ENCODE assay signal across 40 cellular contexts in the genomic region with DNA sequence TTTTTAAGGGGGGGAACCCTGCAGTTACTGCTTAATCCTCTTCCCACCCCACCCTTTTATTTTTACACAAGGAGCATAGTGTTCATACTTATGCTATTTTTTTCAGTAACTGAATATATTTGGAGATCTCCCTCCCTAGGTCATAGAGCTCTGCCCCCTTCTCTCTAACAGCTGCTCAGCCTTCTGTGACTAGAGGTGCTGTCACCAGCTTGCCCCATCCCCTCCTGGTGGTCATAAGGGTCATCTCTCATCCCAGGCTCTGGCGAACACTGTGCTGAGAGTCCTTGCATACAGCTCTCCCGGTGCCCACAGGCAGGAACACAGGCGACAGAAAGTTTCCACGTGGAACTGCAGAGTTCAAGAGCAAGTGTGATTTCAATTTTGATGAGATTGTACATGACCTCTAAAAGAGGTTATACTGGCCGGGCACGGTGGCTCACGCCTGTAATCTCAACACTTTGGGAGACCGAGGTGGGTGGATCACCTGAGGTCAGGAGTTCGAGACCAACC. TPM values are rescaled to one million over a fixed set of nuclear protein-coding genes. Genes with fewer than 3 reads are reported as not detected.
"Had no signal": no experiment of that assay in that cellular context is flagged by ENCODE, and none has a peak within 500 bp of the region (broad histone marks: within the 10 kb centered on the region; RNA-seq: fewer than 3 reads in every experiment).

No MANE protein-coding gene starts in this region.

- H2AFZ ChIP-seq: PC-9 had no signal

- H3K9me3 Mint-ChIP-seq: activated B cell treated with CpG ODN at 0.5 μM for 24 hours; activated CD4-positive, alpha-beta memory T cell treated with anti-CD3 and anti-CD28 coated beads for 36 hours; activated naive CD4-positive, alpha-beta T cell treated with anti-CD3 and anti-CD28 coated beads, Interleukin-2, amount 10 ng/mL, durations not matched to agents 7 days and 5 days; activated naive CD8-positive, alpha-beta T cell treated with anti-CD3 and anti-CD28 coated beads, Interleukin-2, amount 50 U/mL, for 24 hours; activated T-cell treated with anti-CD3 and anti-CD28 coated beads, Interleukin-2, amount 50 U/mL, for 4 hours; activated T-helper 1 cell treated with anti-CD3 and anti-CD28 coated beads, Interleukin-12 subunit alpha, Interleukin-12 subunit beta, Interleukin-2, Interleukin-4 antibody, amounts not matched to agents 30 ng/mL and 10 ng/mL and 1 ng/mL, durations not matched to agents 14 hours and 24 hours and 36 hours; brain had no signal

- H3K4me3 ChIP-seq: PC-9 had no signal

- H3K9ac ChIP-seq: KMS-11 had no signal

- ATAC-seq: activated naive CD8-positive, alpha-beta T cell treated with anti-CD3 and anti-CD28 coated beads, Interleukin-2, amount 50 U/mL, for 24 hours; activated T-cell treated with anti-CD3 and anti-CD28 coated beads, Interleukin-2, amount 50 U/mL, for 4 hours; Right ventricle myocardium inferior had no signal

- H3K36me3 Mint-ChIP-seq: activated CD4-positive, alpha-beta memory T cell treated with anti-CD3 and anti-CD28 coated beads for 36 hours; activated naive CD4-positive, alpha-beta T cell treated with anti-CD3 and anti-CD28 coated beads, Interleukin-2, amount 10 ng/mL, durations not matched to agents 7 days and 5 days; brain had no signal

- H3K4me2 ChIP-seq: KMS-11, PC-9 had no signal

- H3K4me3 Mint-ChIP-seq: activated B cell treated with CpG ODN at 0.5 μM for 24 hours; activated CD4-positive, alpha-beta memory T cell treated with anti-CD3 and anti-CD28 coated beads for 36 hours; activated naive CD4-positive, alpha-beta T cell treated with anti-CD3 and anti-CD28 coated beads, Interleukin-2, amount 10 ng/mL, durations not matched to agents 7 days and 5 days; activated naive CD8-positive, alpha-beta T cell; activated naive CD8-positive, alpha-beta T cell treated with anti-CD3 and anti-CD28 coated beads, Interleukin-2, amount 50 U/mL, for 24 hours; activated T-cell treated with anti-CD3 and anti-CD28 coated beads, Interleukin-2, amount 50 U/mL, for 4 hours; activated T-helper 1 cell treated with anti-CD3 and anti-CD28 coated beads, Interleukin-12 subunit alpha, Interleukin-12 subunit beta, Interleukin-2, Interleukin-4 antibody, amounts not matched to agents 30 ng/mL and 10 ng/mL and 1 ng/mL, durations not matched to agents 14 hours and 24 hours and 36 hours; brain had no signal

- H3K27me3 Mint-ChIP-seq: activated CD4-positive, alpha-beta memory T cell treated with anti-CD3 and anti-CD28 coated beads for 36 hours; activated naive CD8-positive, alpha-beta T cell; brain had no signal

- H3K4me1 Mint-ChIP-seq: activated B cell treated with CpG ODN at 0.5 μM for 24 hours had no signal

- H3K27ac Mint-ChIP-seq: activated B cell treated with CpG ODN at 0.5 μM for 24 hours; activated CD4-positive, alpha-beta memory T cell treated with anti-CD3 and anti-CD28 coated beads for 36 hours; activated naive CD4-positive, alpha-beta T cell treated with anti-CD3 and anti-CD28 coated beads, Interleukin-2, amount 10 ng/mL, durations not matched to agents 7 days and 5 days; activated naive CD8-positive, alpha-beta T cell; activated naive CD8-positive, alpha-beta T cell treated with anti-CD3 and anti-CD28 coated beads, Interleukin-2, amount 50 U/mL, for 24 hours; activated T-helper 1 cell treated with anti-CD3 and anti-CD28 coated beads, Interleukin-12 subunit alpha, Interleukin-12 subunit beta, Interleukin-2, Interleukin-4 antibody, amounts not matched to agents 30 ng/mL and 10 ng/mL and 1 ng/mL, durations not matched to agents 14 hours and 24 hours and 36 hours had no signal

- H3K27ac ChIP-seq: KMS-11, PC-9, RWPE1 had no signal

- DNase-seq: activated B cell treated with CpG ODN at 0.5 μM for 24 hours; activated CD4-positive, alpha-beta memory T cell treated with anti-CD3 and anti-CD28 coated beads for 36 hours; activated CD4-positive, alpha-beta T cell treated with anti-CD3 and anti-CD28 coated beads for 4 hours; activated CD4-positive, alpha-beta T cell treated with anti-CD3 and anti-CD28 coated beads, Interleukin-2, amount 50 U/mL, for 1 hour; activated CD4-positive, CD25-positive, alpha-beta regulatory T cell treated with anti-CD3 and anti-CD28 coated beads, Interleukin-2, amount 50 U/mL, for 72 hours; activated CD8-positive, alpha-beta memory T cell treated with anti-CD3 and anti-CD28 coated beads, Interleukin-2, amount 50 U/mL, for 4 hours; activated effector memory CD4-positive, alpha-beta T cell treated with Interleukin-2 at 50 U/mL for 16 hours; activated naive CD4-positive, alpha-beta T cell treated with anti-CD3 and anti-CD28 coated beads, Interleukin-2, amount 10 ng/mL, durations not matched to agents 7 days and 5 days; activated naive CD8-positive, alpha-beta T cell treated with anti-CD3 and anti-CD28 coated beads, Interleukin-2, amount 50 U/mL, for 24 hours; activated T-cell treated with anti-CD3 and anti-CD28 coated beads for 4 hours; activated T-cell treated with anti-CD3 and anti-CD28 coated beads, Interleukin-2, amount 50 U/mL, for 4 hours; anterior cingulate cortex; caudate nucleus; cerebellar nuclear complex; MM.1S; NCI-H1092 treated with DMSO at 0.1 percent for 48 hours; NCI-H1417; NCI-H146; NCI-H187; NCI-H2029 treated with DMSO at 0.1 percent for 48 hours; NCI-H2107; NCI-H2171 treated with DMSO at 0.1 percent for 48 hours; NCI-H2227 treated with DMSO at 0.1 percent for 48 hours; NCI-H446; NCI-H510A treated with DMSO at 0.1 percent for 48 hours; NCI-H526 treated with DMSO at 0.1 percent for 48 hours; NCI-H774; PC-9; SW 1271; T-helper 1 cell; T-helper 2 cell; T-helper 9 cell had no signal

RNA-seq across cellular contexts. Expression of gene SNX20, which starts 44.2 kb away (rescaled TPM):
- total RNA-seq: bronchial epithelial cell, LHCN-M2, PC-9 had no signal
